Comparison of ENCODE assay signal across 11 cellular contexts in genomic region chr10:110863956-110864355, GRCh38. TPM values are rescaled to one million over a fixed set of nuclear protein-coding genes. Genes with fewer than 3 reads are reported as not detected.
DNase-seq lines count a peak whose midpoint lies in the region; ATAC-seq and TF ChIP-seq lines count a peak whose summit lies in the region.
"Had no signal": no experiment of that assay in that cellular context is flagged by ENCODE, and none has a peak within 500 bp of the region (broad histone marks: within the 10 kb centered on the region; RNA-seq: fewer than 3 reads in every experiment).

No MANE protein-coding gene starts in this region.

- H3K27ac Mint-ChIP-seq in activated T-cell treated with anti-CD3 and anti-CD28 coated beads, Interleukin-2, amount 50 U/mL, for 72 hours: peak overlapping the region; percentile 98
- H3K27ac Mint-ChIP-seq in activated T-helper 2 cell treated with anti-CD3 and anti-CD28 coated beads, Interferon-gamma antibody, Interleukin-2, Interleukin-4, amounts not matched to agents 10 μg/mL and 5 μg/mL and 100 μg/mL, durations not matched to agents 14 hours and 24 hours and 36 hours: peak overlapping the region; percentile 66
- peak overlapping the region; percentile 100 for H3K27ac Mint-ChIP-seq in memory B cell

- BruUV-seq in A673 (replicated peaks; lab: Mats Ljungman, UMichigan): no TSS peak

- WGBS in thyroid gland, 2 donors: 97 to 100% methylated on average over 2 of the region's 2 CpGs

- CTCF ChIA-PET in A673 (lab: Charles Lee): no interaction called here

- H3K27me3 ChIP-seq in thyroid gland (no peaks in the 10 kb centered on the region), A673 (replicated peaks; ENCODE audit: insufficient read depth, low read depth, low read length, poor library complexity) (no peaks in the 10 kb centered on the region)

- TF ChIP-seq CTCF in thyroid gland (IDR thresholded peaks at IDR 0.05): no peak
- TF ChIP-seq CTCF in A673 (conservative IDR thresholded peaks at IDR 0.05; ENCODE audit: low read depth, low read length): no peak

- DNase-seq in activated T-cell treated with anti-CD3 and anti-CD28 coated beads, Interleukin-2, amount 50 U/mL, for 72 hours: no peak
- DNase-seq in activated T-cell treated with anti-CD3 and anti-CD28 coated beads, Interleukin-2, amount 50 U/mL, for 4 hours: no peak
- no peak for DNase-seq in activated T-helper 2 cell treated with anti-CD3 and anti-CD28 coated beads, Interferon-gamma antibody, Interleukin-2, Interleukin-4, amounts not matched to agents 10 μg/mL and 5 μg/mL and 100 μg/mL, durations not matched to agents 14 hours and 24 hours and 36 hours (ENCODE audit: low spot score)
- no peak for DNase-seq in memory B cell (ENCODE audit: low spot score in 2 of 2)
- DNase-seq in thyroid gland: no peak
- DNase-seq in sciatic nerve (ENCODE audit: low spot score): no peak
- no peak for DNase-seq in A673 (ENCODE audit: low spot score)
- DNase-seq in NCI-H345 treated with DMSO at 0.1 percent for 48 hours (lab: John Stamatoyannopoulos, UW; ENCODE audit: unreplicated experiment): no peak
- DNase-seq: DMS79 treated with DMSO at 0.1 percent for 48 hours, islet precursor cell, NCI-H2227 treated with DMSO at 0.1 percent for 48 hours had no signal

- no peaks in the 10 kb centered on the region for H3K36me3 Mint-ChIP-seq in activated T-cell treated with anti-CD3 and anti-CD28 coated beads, Interleukin-2, amount 50 U/mL, for 72 hours (ENCODE audit: insufficient read depth in 2 of 2)
- H3K36me3 Mint-ChIP-seq in activated T-cell treated with anti-CD3 and anti-CD28 coated beads, Interleukin-2, amount 50 U/mL, for 4 hours (ENCODE audit: insufficient read depth): no peaks in the 10 kb centered on the region
- peaks cover 11% of the 10 kb centered on the region for H3K36me3 Mint-ChIP-seq in activated T-helper 2 cell treated with anti-CD3 and anti-CD28 coated beads, Interferon-gamma antibody, Interleukin-2, Interleukin-4, amounts not matched to agents 10 μg/mL and 5 μg/mL and 100 μg/mL, durations not matched to agents 14 hours and 24 hours and 36 hours (ENCODE audit: low read depth)
- H3K36me3 Mint-ChIP-seq in memory B cell: no peaks in the 10 kb centered on the region

- H3K9me3 ChIP-seq in thyroid gland: no peaks in the 10 kb centered on the region
- H3K9me3 ChIP-seq in A673 (ENCODE audit: low read depth, low read length, poor library complexity, severe bottlenecking): no peaks in the 10 kb centered on the region

- peaks cover 54 to 70% of the 10 kb centered on the region in 2 donors for H3K4me1 ChIP-seq in thyroid gland
- peaks cover 26% of the 10 kb centered on the region for H3K4me1 ChIP-seq in A673 (ENCODE audit: insufficient read depth, low read length, poor library complexity, severe bottlenecking)

- H3K36me3 ChIP-seq in thyroid gland (no peaks in the 10 kb centered on the region), A673 (ENCODE audit: insufficient read depth, low read length, poor library complexity, severe bottlenecking) (no peaks in the 10 kb centered on the region)

- no peaks in the 10 kb centered on the region for H3K27me3 Mint-ChIP-seq in activated T-cell treated with anti-CD3 and anti-CD28 coated beads, Interleukin-2, amount 50 U/mL, for 72 hours (ENCODE audit: low read depth)
- no peaks in the 10 kb centered on the region for H3K27me3 Mint-ChIP-seq in activated T-cell treated with anti-CD3 and anti-CD28 coated beads, Interleukin-2, amount 50 U/mL, for 4 hours (ENCODE audit: low read depth)
- H3K27me3 Mint-ChIP-seq in activated T-helper 2 cell treated with anti-CD3 and anti-CD28 coated beads, Interferon-gamma antibody, Interleukin-2, Interleukin-4, amounts not matched to agents 10 μg/mL and 5 μg/mL and 100 μg/mL, durations not matched to agents 14 hours and 24 hours and 36 hours (ENCODE audit: low read depth): no peaks in the 10 kb centered on the region
- H3K27me3 Mint-ChIP-seq in memory B cell: no peaks in the 10 kb centered on the region

- no peak for ATAC-seq in activated T-cell treated with anti-CD3 and anti-CD28 coated beads, Interleukin-2, amount 50 U/mL, for 72 hours (replicated peaks in 1 of 2)
- ATAC-seq in activated T-cell treated with anti-CD3 and anti-CD28 coated beads, Interleukin-2, amount 50 U/mL, for 4 hours: no peak
- ATAC-seq in memory B cell (ENCODE audit: low read depth) (no peak), sciatic nerve (no peak)

- H3K27ac ChIP-seq in thyroid gland: peak overlapping the region in 2 of 3 donors; percentile 87 to 92
- no peak overlapping the region for H3K27ac ChIP-seq in A673 (ENCODE audit: low read depth, low read length, poor library complexity, severe bottlenecking)

- H3K9me3 Mint-ChIP-seq in activated T-cell treated with anti-CD3 and anti-CD28 coated beads, Interleukin-2, amount 50 U/mL, for 72 hours: no peaks in the 10 kb centered on the region
- no peaks in the 10 kb centered on the region for H3K9me3 Mint-ChIP-seq in activated T-cell treated with anti-CD3 and anti-CD28 coated beads, Interleukin-2, amount 50 U/mL, for 4 hours
- H3K9me3 Mint-ChIP-seq in activated T-helper 2 cell treated with anti-CD3 and anti-CD28 coated beads, Interferon-gamma antibody, Interleukin-2, Interleukin-4, amounts not matched to agents 10 μg/mL and 5 μg/mL and 100 μg/mL, durations not matched to agents 14 hours and 24 hours and 36 hours: no peaks in the 10 kb centered on the region
- no peaks in the 10 kb centered on the region for H3K9me3 Mint-ChIP-seq in memory B cell

- no peak for TF ChIP-seq POLR2A in thyroid gland (IDR thresholded peaks at IDR 0.05)

- peaks cover 98% of the 10 kb centered on the region for H3K4me1 Mint-ChIP-seq in activated T-cell treated with anti-CD3 and anti-CD28 coated beads, Interleukin-2, amount 50 U/mL, for 72 hours (ENCODE audit: low read depth)
- H3K4me1 Mint-ChIP-seq in activated T-cell treated with anti-CD3 and anti-CD28 coated beads, Interleukin-2, amount 50 U/mL, for 4 hours (ENCODE audit: low read depth): peaks cover 99% of the 10 kb centered on the region
- peaks cover 72% of the 10 kb centered on the region for H3K4me1 Mint-ChIP-seq in activated T-helper 2 cell treated with anti-CD3 and anti-CD28 coated beads, Interferon-gamma antibody, Interleukin-2, Interleukin-4, amounts not matched to agents 10 μg/mL and 5 μg/mL and 100 μg/mL, durations not matched to agents 14 hours and 24 hours and 36 hours (ENCODE audit: low read depth)
- peaks cover 62% of the 10 kb centered on the region for H3K4me1 Mint-ChIP-seq in memory B cell

- no peak overlapping the region for H3K4me3 ChIP-seq in thyroid gland (replicated peaks in 1 of 3)
- H3K4me3 ChIP-seq in A673 (ENCODE audit: low read depth, low read length, poor library complexity, severe bottlenecking): no peak overlapping the region

- peak overlapping the region in 1 of 2 donors; percentile 91 for H3K4me3 Mint-ChIP-seq in activated T-cell treated with anti-CD3 and anti-CD28 coated beads, Interleukin-2, amount 50 U/mL, for 72 hours
- H3K4me3 Mint-ChIP-seq in activated T-cell treated with anti-CD3 and anti-CD28 coated beads, Interleukin-2, amount 50 U/mL, for 4 hours: no peak overlapping the region
- no peak overlapping the region for H3K4me3 Mint-ChIP-seq in activated T-helper 2 cell treated with anti-CD3 and anti-CD28 coated beads, Interferon-gamma antibody, Interleukin-2, Interleukin-4, amounts not matched to agents 10 μg/mL and 5 μg/mL and 100 μg/mL, durations not matched to agents 14 hours and 24 hours and 36 hours (ENCODE audit: low read depth)
- no peak overlapping the region for H3K4me3 Mint-ChIP-seq in memory B cell

- POLR2A ChIA-PET in A673 (lab: Charles Lee; ENCODE audit: low non-redundant PET): no interaction called here

- intact Hi-C loops in activated T-helper 2 cell treated with anti-CD3 and anti-CD28 coated beads, Interferon-gamma antibody, Interleukin-2, Interleukin-4, amounts not matched to agents 10 μg/mL and 5 μg/mL and 100 μg/mL, durations not matched to agents 14 hours and 24 hours and 36 hours (cut with micrococcal nuclease): loop anchor here (2.0 to 10.0 kb wide), 2 partner anchors 89 to 449 kb away; no protein-coding TSS in a partner anchor
- intact Hi-C loops in thyroid gland (cut with DNase I) (no loop called here), sciatic nerve (cut with DNase I) (no loop called here), A673 (cut with micrococcal nuclease; ENCODE audit: unreplicated experiment) (no loop called here)

RNA-seq across cellular contexts. Expression of gene PDCD4, which starts 7.8 kb away (rescaled TPM):
- 100 to 1,000 TPM; 340 to 386 TPM for total RNA-seq in activated T-cell treated with anti-CD3 and anti-CD28 coated beads, Interleukin-2, amount 50 U/mL, for 72 hours
- total RNA-seq in activated T-cell treated with anti-CD3 and anti-CD28 coated beads, Interleukin-2, amount 50 U/mL, for 4 hours: 10 to 100 TPM; 36.5 to 55.1 (median 41.3) TPM
- total RNA-seq in activated T-helper 2 cell treated with anti-CD3 and anti-CD28 coated beads, Interferon-gamma antibody, Interleukin-2, Interleukin-4, amounts not matched to agents 10 μg/mL and 5 μg/mL and 100 μg/mL, durations not matched to agents 14 hours and 24 hours and 36 hours: 60.4 and 67.7 TPM in 2 replicates
- 100 to 1,000 TPM; 188 to 340 (median 256) TPM for total RNA-seq in thyroid gland
- total RNA-seq in sciatic nerve: 124 TPM
- 17.3 and 23.7 TPM in 2 replicates for total RNA-seq in A673 (2021)

RNA-seq across cellular contexts. Expression of gene BBIP1, which starts 55.0 kb away (rescaled TPM):
- 10 to 100 TPM; 25.7 to 34.5 TPM for total RNA-seq in activated T-cell treated with anti-CD3 and anti-CD28 coated beads, Interleukin-2, amount 50 U/mL, for 72 hours
- 10 to 100 TPM; 23.7 to 25.6 (median 24.7) TPM for total RNA-seq in activated T-cell treated with anti-CD3 and anti-CD28 coated beads, Interleukin-2, amount 50 U/mL, for 4 hours
- 31.5 and 32.7 TPM in 2 replicates for total RNA-seq in activated T-helper 2 cell treated with anti-CD3 and anti-CD28 coated beads, Interferon-gamma antibody, Interleukin-2, Interleukin-4, amounts not matched to agents 10 μg/mL and 5 μg/mL and 100 μg/mL, durations not matched to agents 14 hours and 24 hours and 36 hours
- total RNA-seq in thyroid gland: 10 to 100 TPM; 27.3 to 48.4 (median 34.1) TPM
- total RNA-seq in sciatic nerve: 42.0 TPM
- total RNA-seq in A673 (2021): 32.9 and 33.9 TPM in 2 replicates

RNA-seq across cellular contexts. Expression of gene SHOC2, which starts 55.4 kb away (rescaled TPM):
- 10 to 100 TPM; 66.1 to 71.3 TPM for total RNA-seq in activated T-cell treated with anti-CD3 and anti-CD28 coated beads, Interleukin-2, amount 50 U/mL, for 72 hours
- total RNA-seq in activated T-cell treated with anti-CD3 and anti-CD28 coated beads, Interleukin-2, amount 50 U/mL, for 4 hours: 10 to 100 TPM; 33.0 to 43.3 (median 41.8) TPM
- 36.4 and 44.3 TPM in 2 replicates for total RNA-seq in activated T-helper 2 cell treated with anti-CD3 and anti-CD28 coated beads, Interferon-gamma antibody, Interleukin-2, Interleukin-4, amounts not matched to agents 10 μg/mL and 5 μg/mL and 100 μg/mL, durations not matched to agents 14 hours and 24 hours and 36 hours
- 10 to 100 TPM; 62.2 to 96.2 (median 71.1) TPM for total RNA-seq in thyroid gland
- total RNA-seq in sciatic nerve: 71.4 TPM
- 37.6 and 40.0 TPM in 2 replicates for total RNA-seq in A673 (2021)
